In genomic region chr1:105386489-105386888, GRCh38 we compare ENCODE assay signal across 22 cellular contexts.
"Had no signal": no experiment of that assay in that cellular context is flagged by ENCODE, and none has a peak within 500 bp of the region (broad histone marks: within the 10 kb centered on the region; RNA-seq: fewer than 3 reads in every experiment).

No MANE protein-coding gene starts in this region.

- H3K27me3 ChIP-seq: adrenal gland, ascending aorta, brain microvascular endothelial cell, thyroid gland, upper lobe of right lung had no signal

- H3K4me1 ChIP-seq: adrenal gland, ascending aorta, thyroid gland, upper lobe of right lung had no signal

- H3K9me3 ChIP-seq: adrenal gland, ascending aorta, thyroid gland, upper lobe of right lung had no signal

- H3K27ac ChIP-seq: adrenal gland, ascending aorta, brain microvascular endothelial cell, thyroid gland, upper lobe of right lung had no signal

- H3K36me3 ChIP-seq: adrenal gland, ascending aorta, brain microvascular endothelial cell, thyroid gland, upper lobe of right lung had no signal

- H3K4me3 ChIP-seq: adrenal gland, ascending aorta, lung, thyroid gland, upper lobe of right lung had no signal

- DNase-seq: activated CD4-positive, alpha-beta T cell treated with anti-CD3 and anti-CD28 coated beads for 4 hours; activated CD4-positive, alpha-beta T cell treated with anti-CD3 and anti-CD28 coated beads, Interleukin-2, amount 50 U/mL, for 48 hours; activated CD4-positive, CD25-positive, alpha-beta regulatory T cell; activated CD8-positive, alpha-beta memory T cell treated with anti-CD3 and anti-CD28 coated beads, Interleukin-2, amount 50 U/mL, for 48 hours; activated naive CD4-positive, alpha-beta T cell; activated T-cell treated with anti-CD3 and anti-CD28 coated beads, Interleukin-2, amount 50 U/mL, for 4 hours; adrenal gland; brain microvascular endothelial cell; central memory CD4-positive, alpha-beta T cell; dermis blood vessel endothelial cell; effector CD8-positive, alpha-beta T cell; glutamatergic neuron; hypothalamus; naive thymus-derived CD4-positive, alpha-beta T cell; retina; stimulated activated CD4-positive, alpha-beta T cell treated with anti-CD3 and anti-CD28 coated beads, Interleukin-4, amount 100 ng/mL, for 24 hours; stimulated activated naive CD4-positive, alpha-beta T cell treated with Interleukin-2 at 50 U/mL for 16 hours; T-helper 17 cell; thyroid gland; upper lobe of right lung had no signal

- ATAC-seq: activated T-cell treated with anti-CD3 and anti-CD28 coated beads, Interleukin-2, amount 50 U/mL, for 4 hours; naive thymus-derived CD4-positive, alpha-beta T cell; T-helper 17 cell; upper lobe of right lung had no signal
